8 cellular contexts compared by ENCODE assay signal in the genomic region with DNA sequence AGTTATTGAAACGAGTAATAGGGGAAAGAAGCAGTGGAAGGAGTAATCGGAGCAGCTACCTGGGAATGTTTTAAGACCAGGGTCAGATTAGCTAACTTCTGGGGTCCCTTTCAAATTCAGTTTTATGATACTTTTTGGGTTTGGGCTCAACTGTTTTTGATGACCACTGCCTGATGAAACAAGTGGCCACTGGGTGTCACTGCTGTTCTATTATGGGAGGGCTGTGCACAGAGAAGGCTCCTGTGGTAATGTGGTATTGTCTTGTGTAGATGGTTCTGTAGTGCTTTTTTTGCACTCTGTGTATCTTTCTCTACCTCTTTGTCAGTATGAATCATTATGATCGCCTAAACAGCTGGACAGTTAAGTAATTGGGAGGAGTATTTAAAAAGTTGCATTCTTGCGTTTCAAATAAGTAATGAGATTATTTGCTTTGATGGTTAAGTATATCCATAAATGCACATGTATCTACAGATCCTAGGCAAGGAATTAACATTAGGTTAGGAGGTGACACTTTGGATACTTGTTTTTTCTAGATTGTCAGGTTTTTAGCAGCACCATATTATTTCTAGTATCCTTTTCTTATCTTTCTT.
A peak's percentile ranks its signal among the peaks of the same experiment; 100 is the strongest.
DNase-seq lines count a peak whose midpoint lies in the region; ATAC-seq and TF ChIP-seq lines count a peak whose summit lies in the region.

No MANE protein-coding gene starts in this region.

- H3K79me2 ChIP-seq in HCT116 (ENCODE audit: insufficient read depth, low read length), result no peaks in the 10 kb centered on the region

- no peak overlapping the region for H3K4me2 ChIP-seq in HCT116 (ENCODE audit: low read length)

- H3K27ac ChIP-seq in HCT116 (ENCODE audit: low read depth, low read length), result no peak overlapping the region
- H3K27ac ChIP-seq in SJCRH30, result no peak overlapping the region
- no peak overlapping the region for H3K27ac ChIP-seq in right lobe of liver

- H3K27me3 ChIP-seq in HCT116 (ENCODE audit: insufficient read depth, low read length), result no peaks in the 10 kb centered on the region
- no peaks in the 10 kb centered on the region; the same call in 1 of the 2 replicates for H3K27me3 ChIP-seq in SJCRH30
- no peaks in the 10 kb centered on the region for H3K27me3 ChIP-seq in right lobe of liver

- no peaks in the 10 kb centered on the region for H4K20me1 ChIP-seq in HCT116 (ENCODE audit: insufficient read depth)

- H3K36me3 ChIP-seq in HCT116 (ENCODE audit: control insufficient read depth in 1 of 2, insufficient read depth in 2 of 2, low read length in 2 of 2), result no peaks in the 10 kb centered on the region
- no peaks in the 10 kb centered on the region for H3K36me3 ChIP-seq in SJCRH30
- H3K36me3 ChIP-seq in right lobe of liver, result no peaks in the 10 kb centered on the region

- 15% methylated on average over 4 of the region's 4 CpGs for WGBS in right lobe of liver (ENCODE audit: insufficient coverage, low coverage, low lambda C conversion rate, missing lambda C conversion rate)

- DNase-seq in activated naive CD4-positive, alpha-beta T cell treated with Interleukin-2 at 50 U/mL for 16 hours, result peak; percentile 12
- no peak for DNase-seq in activated naive CD4-positive, alpha-beta T cell (lab: John Stamatoyannopoulos, UW)
- DNase-seq in HCT116 (ENCODE audit: low read depth, low spot score) (peak; percentile 28), LHCN-M2 (ENCODE audit: low read depth) (peak; percentile 92), SJCRH30 (peak; percentile 37 to 72), dermis microvascular lymphatic vessel endothelial cell (ENCODE audit: low read depth in 2 of 2) (peak; percentile 30 to 53), right lobe of liver (peak in 2 of 3 donors; percentile 39 to 55)
- peak; percentile 59 for DNase-seq in stimulated activated naive CD8-positive, alpha-beta T cell treated with anti-CD3 and anti-CD28 coated beads, Interleukin-15, Interleukin-2, amounts not matched to agents 100 U/mL and 50 U/mL, for 24 hours

- TF ChIP-seq CTCF in HCT116 (IDR thresholded peaks at IDR 0.05 in 2 of 3, conservative IDR thresholded peaks at IDR 0.05 in 1 of 3; ENCODE audit: borderline replicate concordance in 1 of 3, insufficient read depth in 1 of 3, low read depth in 2 of 3, low read length in 2 of 3) (peak; percentile 38 to 81 (median 73); a peak in 5 of 6 replicates), right lobe of liver (IDR thresholded peaks at IDR 0.05) (peak; percentile 58 to 80 (median 76))

- H3K9me3 ChIP-seq in HCT116 (ENCODE audit: control insufficient read depth in 1 of 2, insufficient read depth in 1 of 2, low read depth in 1 of 2, low read length in 2 of 2) (no peaks in the 10 kb centered on the region), SJCRH30 (replicated peaks) (no peaks in the 10 kb centered on the region), right lobe of liver (no peaks in the 10 kb centered on the region)

- peak; percentile 68 for TF ChIP-seq RAD21 in HCT116 (IDR thresholded peaks at IDR 0.05; ENCODE audit: low read depth)

- no peak for TF ChIP-seq POLR2A in HCT116 (IDR thresholded peaks at IDR 0.05; ENCODE audit: borderline replicate concordance, extremely low read depth, insufficient read depth, insufficient read length)
- TF ChIP-seq POLR2A in right lobe of liver (IDR thresholded peaks at IDR 0.05), result no peak

- H3K4me1 ChIP-seq in HCT116 (ENCODE audit: control insufficient read depth in 1 of 2, insufficient read depth in 2 of 2, low read length in 2 of 2) (no peaks in the 10 kb centered on the region), SJCRH30 (no peaks in the 10 kb centered on the region), right lobe of liver (no peaks in the 10 kb centered on the region)

- POLR2A ChIA-PET in HCT116 (lab: Charles Lee), result no interaction called here

- intact Hi-C loops in HCT116 (cut with micrococcal nuclease), result loop anchor here (5.0 kb wide), 1 partner anchor 52 kb away; no protein-coding TSS in a partner anchor
- intact Hi-C loops in right lobe of liver (cut with DNase I), result no loop called here

- no peak overlapping the region for H3K9ac ChIP-seq in HCT116 (ENCODE audit: low read length)

- H2AFZ ChIP-seq in HCT116 (ENCODE audit: low read depth, low read length, poor library complexity, severe bottlenecking), result no peak overlapping the region

- RAD21 ChIA-PET in HCT116 (lab: Charles Lee; ENCODE audit: low non-redundant PET in 1 of 2, low total read pairs in 2 of 2, uncharacterized antibody in 2 of 2, unreplicated experiment in 2 of 2), result no interaction called here

- no TSS peak for BruUV-seq in HCT116 (replicated peaks; lab: Mats Ljungman, UMichigan)

- H3K4me3 ChIP-seq in HCT116 (replicated peaks in 1 of 2; ENCODE audit: low read depth in 1 of 2, low read length in 2 of 2) (no peak overlapping the region), SJCRH30 (no peak overlapping the region), right lobe of liver (no peak overlapping the region)

- ATAC-seq in HCT116 (peak; percentile 84), right lobe of liver (peak; percentile 80 to 90 (median 90))
- peak; percentile 75 for ATAC-seq in stimulated activated naive CD8-positive, alpha-beta T cell treated with anti-CD3 and anti-CD28 coated beads, Interleukin-15, Interleukin-2, amounts not matched to agents 100 U/mL and 50 U/mL, for 24 hours

- CTCF ChIA-PET in HCT116 (lab: Charles Lee), result interaction anchor here (1.2 kb wide), 1 partner anchor 355 kb away, joined by 3 read pairs; no protein-coding TSS in a partner anchor

- H3K9me2 ChIP-seq in HCT116 (ENCODE audit: insufficient read depth), result no peaks in the 10 kb centered on the region

TF ChIP-seq in HCT116, 20 proteins besides CTCF, POLR2A, EP300 and RAD21:
- TF ChIP-seq FOSL1 (IDR thresholded peaks at IDR 0.05; ENCODE audit: low read depth) (no peak), TCF7L2 (IDR thresholded peaks at IDR 0.05; ENCODE audit: borderline replicate concordance, extremely low read depth, insufficient read depth, insufficient read length) (no peak), YY1 (IDR thresholded peaks at IDR 0.05; ENCODE audit: extremely low read depth, insufficient replicate concordance, low read depth, low read length) (no peak), SP1 (IDR thresholded peaks at IDR 0.05; ENCODE audit: low read depth) (no peak)

Comparison
In these comparisons a context has a peak if more than half of its experiments do, and no peak if none do; other contexts are left out.
1. DNase-seq: peak in activated naive CD4-positive, alpha-beta T cell treated with Interleukin-2 at 50 U/mL for 16 hours (single experiment), HCT116 (single experiment), LHCN-M2 (single experiment), SJCRH30 (2 of 2), dermis microvascular lymphatic vessel endothelial cell (2 of 2), right lobe of liver (2 of 3) and stimulated activated naive CD8-positive, alpha-beta T cell treated with anti-CD3 and anti-CD28 coated beads, Interleukin-15, Interleukin-2, amounts not matched to agents 100 U/mL and 50 U/mL, for 24 hours (single experiment); none in activated naive CD4-positive, alpha-beta T cell (0 of 4).
2. Peak in every context shown above with its lines, with median percentiles within 50 percentile points of each other: ATAC-seq.